In genomic region chr22:24427500-24428164, GRCh38 we compare ENCODE assay signal across 9 cellular contexts.
A peak's percentile ranks its signal among the peaks of the same experiment; 100 is the strongest.
DNase-seq lines count a peak whose midpoint lies in the region; ATAC-seq and TF ChIP-seq lines count a peak whose summit lies in the region.
"Had no signal": no experiment of that assay in that cellular context is flagged by ENCODE, and none has a peak within 500 bp of the region (broad histone marks: within the 10 kb centered on the region; RNA-seq: fewer than 3 reads in every experiment).

Gene ADORA2A (plus strand): TSS chr22:24427599. CDS start chr22:24433405, 5,806 bp downstream.

- no peak for TF ChIP-seq CTCF in tibial artery (IDR thresholded peaks at IDR 0.05)

- no peaks in the 10 kb centered on the region for H3K36me3 ChIP-seq in duodenal mucosa (ENCODE audit: control insufficient read depth in 1 of 2, insufficient read depth in 2 of 2, low read length in 2 of 2)
- H3K36me3 ChIP-seq in tibial artery: no peaks in the 10 kb centered on the region

- H3K9ac ChIP-seq in duodenal mucosa (ENCODE audit: low read depth in 1 of 2, low read length in 2 of 2): peak within 1 kb of the TSS; percentile 33 to 57

- H3K9me3 ChIP-seq in duodenal mucosa (ENCODE audit: control insufficient read depth in 1 of 2, low read length in 2 of 2): no peaks in the 10 kb centered on the region
- H3K9me3 ChIP-seq in tibial artery: no peaks in the 10 kb centered on the region

- ATAC-seq in GM18511 (IDR thresholded peaks at IDR 0.05; ENCODE audit: unreplicated experiment): peak; percentile 64
- peak; percentile 49 for ATAC-seq in HG02885 (IDR thresholded peaks at IDR 0.05; ENCODE audit: poor library complexity, unreplicated experiment)

- H3K27ac ChIP-seq in duodenal mucosa (ENCODE audit: low read depth, low read length): peak within 1 kb of the TSS; percentile 58
- H3K27ac ChIP-seq in tibial artery: no peak within 1 kb of the TSS

- peaks cover 1 to 18% of the 10 kb centered on the region in 2 donors for H3K27me3 ChIP-seq in duodenal mucosa (ENCODE audit: control insufficient read depth in 1 of 2, insufficient read depth in 2 of 2, low read length in 2 of 2)
- peaks cover 0 to 2% of the 10 kb centered on the region in 2 donors for H3K27me3 ChIP-seq in tibial artery

- DNase-seq in activated CD4-positive, CD25-positive, alpha-beta regulatory T cell treated with anti-CD3 and anti-CD28 coated beads, Interleukin-2, amount 50 U/mL, for 72 hours: peak; percentile 73
- DNase-seq in stimulated activated CD4-positive, alpha-beta T cell treated with anti-CD3 and anti-CD28 coated beads, Interleukin-4, amount 100 ng/mL, for 48 hours (ENCODE audit: low read depth in 2 of 2): peak; percentile 70 to 72
- DNase-seq in NCI-H2171 (lab: John Stamatoyannopoulos, UW) (no peak), NCI-H1105 treated with DMSO at 0.1 percent for 48 hours (lab: John Stamatoyannopoulos, UW) (no peak), tibial artery (no peak)

- H3K4me1 ChIP-seq in duodenal mucosa (ENCODE audit: control insufficient read depth in 1 of 2, insufficient read depth in 2 of 2, low read length in 2 of 2) (peaks cover 19 to 55% of the 10 kb centered on the region in 2 donors), tibial artery (peaks cover 0 to 48% (median 31%) of the 10 kb centered on the region in 4 donors)

- H3K4me3 ChIP-seq in duodenal mucosa (ENCODE audit: low read depth in 1 of 2, low read length in 2 of 2): peak within 1 kb of the TSS; percentile 29 to 44
- no peak within 1 kb of the TSS for H3K4me3 ChIP-seq in tibial artery
- H3K4me3 ChIP-seq: lung had no signal

- intact Hi-C loops in tibial artery (cut with DNase I; ENCODE audit: low total_unique reads): loop anchor here (10.0 kb wide), 1 partner anchor 103 kb away; no protein-coding TSS in a partner anchor

Comparison
In these comparisons a context has a peak if more than half of its experiments do, and no peak if none do; other contexts are left out.
1. DNase-seq: peak in activated CD4-positive, CD25-positive, alpha-beta regulatory T cell treated with anti-CD3 and anti-CD28 coated beads, Interleukin-2, amount 50 U/mL, for 72 hours (single experiment) and stimulated activated CD4-positive, alpha-beta T cell treated with anti-CD3 and anti-CD28 coated beads, Interleukin-4, amount 100 ng/mL, for 48 hours (2 of 2); none in NCI-H2171 (single experiment), NCI-H1105 treated with DMSO at 0.1 percent for 48 hours (single experiment) and tibial artery (0 of 2).
2. H3K4me3 ChIP-seq: peak in duodenal mucosa (2 of 2); none in tibial artery (0 of 2).